9 cellular contexts compared by ENCODE assay signal in genomic region chr4:73608677-73609594, GRCh38. TPM values are rescaled to one million over a fixed set of nuclear protein-coding genes. Genes with fewer than 3 reads are reported as not detected.
DNase-seq lines count a peak whose midpoint lies in the region; ATAC-seq and FAIRE-seq lines count a peak whose summit lies in the region.
"Had no signal": no experiment of that assay in that cellular context is flagged by ENCODE, and none has a peak within 500 bp of the region (broad histone marks: within the 10 kb centered on the region; RNA-seq: fewer than 3 reads in every experiment).

No MANE protein-coding gene starts in this region.

- H3K4me3 Mint-ChIP-seq in activated CD4-positive, alpha-beta T cell treated with anti-CD3 and anti-CD28 coated beads for 36 hours, result no peak overlapping the region

- CTCF ChIA-PET in activated CD4-positive, alpha-beta T cell treated with anti-CD3 and anti-CD28 coated beads for 36 hours (lab: Charles Lee), result interaction anchor here (0.7 to 1.1 kb wide), 2 partner anchors 10 to 13 kb away, joined by 4 read pairs; no protein-coding TSS in a partner anchor

- peak; percentile 78 for FAIRE-seq in RCC 7860 (lab: Jason Lieb, UNC)

- DNase-seq in DMS153 treated with DMSO at 0.1 percent for 48 hours (lab: John Stamatoyannopoulos, UW; ENCODE audit: unreplicated experiment), result peak; percentile 51
- no peak for DNase-seq in RCC 7860 (ENCODE audit: low spot score)
- peak; percentile 61 for DNase-seq in kidney tubule cell (ENCODE audit: low spot score)
- no peak for DNase-seq in activated CD8-positive, alpha-beta memory T cell treated with anti-CD3 and anti-CD28 coated beads for 24 hours
- no peak for DNase-seq in NCI-H1694 (lab: John Stamatoyannopoulos, UW)
- DNase-seq in activated CD4-positive, alpha-beta T cell treated with anti-CD3 and anti-CD28 coated beads for 36 hours, result no peak
- DNase-seq: activated T-cell treated with anti-CD3 and anti-CD28 coated beads, Interleukin-2, amount 50 U/mL, for 48 hours had no signal

- no peaks in the 10 kb centered on the region for H3K9me3 Mint-ChIP-seq in activated CD4-positive, alpha-beta T cell treated with anti-CD3 and anti-CD28 coated beads for 36 hours (ENCODE audit: low read depth)

- POLR2A ChIA-PET in activated CD4-positive, alpha-beta T cell treated with anti-CD3 and anti-CD28 coated beads for 36 hours (lab: Charles Lee), result no interaction called here

- peaks cover 20% of the 10 kb centered on the region for H3K4me1 Mint-ChIP-seq in activated CD4-positive, alpha-beta T cell treated with anti-CD3 and anti-CD28 coated beads for 36 hours

- H3K27ac Mint-ChIP-seq in activated CD4-positive, alpha-beta T cell treated with anti-CD3 and anti-CD28 coated beads for 36 hours, result no peak overlapping the region

- H3K27me3 Mint-ChIP-seq in activated CD4-positive, alpha-beta T cell treated with anti-CD3 and anti-CD28 coated beads for 36 hours, result peaks cover 2% of the 10 kb centered on the region

- intact Hi-C loops in activated CD4-positive, alpha-beta T cell treated with anti-CD3 and anti-CD28 coated beads for 36 hours (cut with DNase I, micrococcal nuclease), result no loop called here

- ATAC-seq in HG03354 (IDR thresholded peaks at IDR 0.05; ENCODE audit: poor library complexity, severe bottlenecking, unreplicated experiment) (peak; percentile 24), HG03469 (IDR thresholded peaks at IDR 0.05; ENCODE audit: unreplicated experiment) (no peak)
- ATAC-seq in activated CD4-positive, alpha-beta T cell treated with anti-CD3 and anti-CD28 coated beads for 36 hours, result no peak

- H3K36me3 Mint-ChIP-seq in activated CD4-positive, alpha-beta T cell treated with anti-CD3 and anti-CD28 coated beads for 36 hours (ENCODE audit: low read depth), result no peaks in the 10 kb centered on the region

RNA-seq across cellular contexts. Expression of gene RASSF6, which starts 11.3 kb away (rescaled TPM):
- under 1 TPM in 1 of 2 experiments, not detected in 1; 0.04 TPM for total RNA-seq in activated CD4-positive, alpha-beta T cell treated with anti-CD3 and anti-CD28 coated beads for 36 hours

Comparison
In these comparisons a context has a peak if more than half of its experiments do, and no peak if none do; other contexts are left out.
1. DNase-seq: peak in DMS153 treated with DMSO at 0.1 percent for 48 hours (single experiment) and kidney tubule cell (single experiment); none in RCC 7860 (single experiment), activated CD8-positive, alpha-beta memory T cell treated with anti-CD3 and anti-CD28 coated beads for 24 hours (single experiment), NCI-H1694 (single experiment) and activated CD4-positive, alpha-beta T cell treated with anti-CD3 and anti-CD28 coated beads for 36 hours (single experiment).